Comparison of ENCODE assay signal across 1 cellular context in genomic region chr2:211860224-211860623, GRCh38.
TF ChIP-seq lines count a peak whose summit lies in the region.

No MANE protein-coding gene starts in this region.

TF ChIP-seq in HEK293, 187 proteins besides CTCF, POLR2A, EP300 and RAD21 (continued from another document):
- 0 out of 2 replicates have a peak, but pooled peaks have one; percentile 28 for TF ChIP-seq ZNF398 (tag by site-specific recombination; IDR thresholded peaks at IDR 0.05)
